ENCODE assay signal across 14 cellular contexts in the genomic region with DNA sequence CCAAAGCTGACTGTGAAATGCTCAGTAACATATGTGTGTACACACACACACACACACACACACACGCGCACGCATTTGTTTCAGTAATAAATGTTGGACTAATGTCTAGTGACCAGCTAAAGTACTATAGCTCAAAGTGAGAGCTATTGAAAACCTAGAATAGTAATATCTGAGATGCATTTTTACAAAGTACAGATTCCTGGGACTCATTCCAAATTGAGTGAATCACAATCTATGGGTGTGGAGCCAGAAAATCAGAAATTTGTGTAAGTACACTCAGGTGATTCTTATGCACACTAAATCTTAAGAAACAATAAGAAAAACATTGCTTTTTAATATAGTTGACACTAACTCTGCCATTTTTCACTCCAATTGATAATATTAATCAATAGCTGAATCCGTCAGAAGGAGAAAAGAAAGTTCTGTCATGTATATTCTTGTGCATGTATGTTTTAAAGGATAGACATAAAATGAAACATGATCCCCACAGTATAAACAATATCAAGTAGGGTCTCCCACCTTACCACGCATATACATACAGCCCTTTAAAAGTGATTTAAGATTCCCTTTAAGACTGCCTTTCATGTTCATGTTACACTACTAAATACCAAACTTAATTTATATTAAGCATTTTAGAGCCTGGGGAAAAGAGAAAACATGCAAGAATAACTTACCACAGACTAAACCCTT.
DNase-seq lines count a peak whose midpoint lies in the region; ATAC-seq and TF ChIP-seq lines count a peak whose summit lies in the region.
"Had no signal": no experiment of that assay in that cellular context is flagged by ENCODE, and none has a peak within 500 bp of the region (broad histone marks: within the 10 kb centered on the region; RNA-seq: fewer than 3 reads in every experiment).

No MANE protein-coding gene starts in this region.

- no peak for TF ChIP-seq CTCF in fibroblast of mammary gland (conservative IDR thresholded peaks at IDR 0.05; ENCODE audit: control insufficient read depth, insufficient read depth, low read depth, low read length)

- H3K36me3 ChIP-seq in H7 (replicated peaks; ENCODE audit: control insufficient read depth, insufficient read depth, low read length) = no peaks in the 10 kb centered on the region
- H3K36me3 ChIP-seq: thyroid gland had no signal

- no peaks in the 10 kb centered on the region for H3K27me3 ChIP-seq in H7 (ENCODE audit: control insufficient read depth, insufficient read depth, low read length)
- H3K27me3 ChIP-seq: ascending aorta, thyroid gland had no signal

- ATAC-seq in GM21447 (IDR thresholded peaks at IDR 0.05; ENCODE audit: unreplicated experiment) = no peak
- no peak for ATAC-seq in GM19395 (IDR thresholded peaks at IDR 0.05; ENCODE audit: unreplicated experiment)
- ATAC-seq: activated CD4-positive, CD25-positive, alpha-beta regulatory T cell treated with anti-CD3 and anti-CD28 coated beads, Interleukin-2, amount 50 U/mL, for 24 hours; natural killer cell had no signal

- H3K4me3 ChIP-seq in fibroblast of mammary gland (ENCODE audit: control insufficient read depth, low read depth, low read length) (no peak overlapping the region), H7 (ENCODE audit: insufficient read depth, low read depth, low read length) (no peak overlapping the region)
- H3K4me3 ChIP-seq: ascending aorta, SK-N-MC, thyroid gland had no signal

- peak; percentile 30 for DNase-seq in GM04503 (ENCODE audit: low read depth)
- peak; percentile 33 for DNase-seq in RPMI7951 (ENCODE audit: low read depth)
- peak; percentile 74 for DNase-seq in fibroblast of mammary gland (ENCODE audit: low read depth)
- peak; percentile 15 for DNase-seq in pons (ENCODE audit: low spot score)
- no peak for DNase-seq in H7
- no peak for DNase-seq in COLO668 (lab: John Stamatoyannopoulos, UW; ENCODE audit: unreplicated experiment)
- DNase-seq: activated T-cell treated with anti-CD3 and anti-CD28 coated beads, Interleukin-2, amount 50 U/mL, for 24 hours; natural killer cell had no signal

Comparison
In these comparisons a context has a peak if more than half of its experiments do, and no peak if none do; other contexts are left out.
1. DNase-seq: peak in GM04503 (single experiment), RPMI7951 (single experiment), fibroblast of mammary gland (single experiment) and pons (single experiment); none in H7 (single experiment) and COLO668 (single experiment).